In the genomic region with DNA sequence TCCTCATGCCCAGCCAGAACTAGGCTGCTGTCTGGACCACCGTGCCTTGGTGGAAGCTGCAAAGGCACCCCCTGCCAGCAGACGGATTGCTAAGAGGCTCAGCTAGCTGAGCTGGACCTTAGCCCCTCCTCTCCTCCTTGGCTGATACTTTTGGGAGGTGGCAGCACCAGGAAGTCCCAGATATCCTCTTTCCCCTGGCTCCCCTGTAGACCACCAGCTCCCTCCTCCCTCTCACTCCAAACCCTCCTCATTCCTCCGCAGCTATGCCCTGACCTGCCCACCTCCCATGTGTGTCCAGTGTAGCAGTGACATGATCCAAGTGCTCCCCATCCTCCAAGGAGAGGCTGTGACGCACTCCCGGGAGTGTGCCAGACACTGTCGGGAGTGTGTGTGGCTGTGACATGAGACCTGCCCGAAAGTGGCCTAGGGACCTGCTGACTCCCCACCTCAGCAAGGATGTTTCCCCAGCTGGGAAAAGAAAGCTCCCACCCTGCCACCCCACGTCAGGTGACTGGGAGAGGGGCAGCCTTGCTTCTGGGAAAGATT, we compare ENCODE assay signal across 14 cellular contexts. TPM values are rescaled to one million over a fixed set of nuclear protein-coding genes. Genes with fewer than 3 reads are reported as not detected.
DNase-seq lines count a peak whose midpoint lies in the region.
"Had no signal": no experiment of that assay in that cellular context is flagged by ENCODE, and none has a peak within 500 bp of the region (broad histone marks: within the 10 kb centered on the region; RNA-seq: fewer than 3 reads in every experiment).

No MANE protein-coding gene starts in this region.

- peak overlapping the region; percentile 65 for H3K27ac ChIP-seq in angular gyrus (ENCODE audit: low read depth, low read length)
- H3K27ac ChIP-seq in substantia nigra (ENCODE audit: low read depth, low read length, poor library complexity, severe bottlenecking) = peak overlapping the region; percentile 74
- H3K27ac ChIP-seq: 22Rv1 had no signal

- no peaks in the 10 kb centered on the region for H3K36me3 Mint-ChIP-seq in T-helper 1 cell treated with Interleukin-12 subunit alpha and Interleukin-12 subunit beta and Interleukin-4 antibody, amounts not matched to agents 30 μg/mL and 1 μg/mL, for 36 hours (ENCODE audit: low read depth)
- H3K36me3 Mint-ChIP-seq in immature natural killer cell = no peaks in the 10 kb centered on the region
- H3K36me3 Mint-ChIP-seq: CD4-positive, CD25-positive, alpha-beta regulatory T cell; naive B cell; WTC11 had no signal

- H3K9me3 Mint-ChIP-seq in T-helper 1 cell treated with Interleukin-12 subunit alpha and Interleukin-12 subunit beta and Interleukin-4 antibody, amounts not matched to agents 30 μg/mL and 1 μg/mL, for 36 hours = no peaks in the 10 kb centered on the region
- peaks cover 0 to 2% (median 0%) of the 10 kb centered on the region in 6 donors for H3K9me3 Mint-ChIP-seq in immature natural killer cell
- H3K9me3 Mint-ChIP-seq: CD4-positive, CD25-positive, alpha-beta regulatory T cell; naive B cell; WTC11 had no signal

- peaks cover 29% of the 10 kb centered on the region for H3K4me1 Mint-ChIP-seq in T-helper 1 cell treated with Interleukin-12 subunit alpha and Interleukin-12 subunit beta and Interleukin-4 antibody, amounts not matched to agents 30 μg/mL and 1 μg/mL, for 36 hours (ENCODE audit: low read depth)
- H3K4me1 Mint-ChIP-seq in immature natural killer cell = peaks cover 67 to 69% of the 10 kb centered on the region in 2 donors
- H3K4me1 Mint-ChIP-seq: WTC11 had no signal

- H3K4me3 Mint-ChIP-seq in T-helper 1 cell treated with Interleukin-12 subunit alpha and Interleukin-12 subunit beta and Interleukin-4 antibody, amounts not matched to agents 30 μg/mL and 1 μg/mL, for 36 hours = no peak overlapping the region
- H3K4me3 Mint-ChIP-seq in immature natural killer cell = peak overlapping the region in 1 of 5 donors; percentile 24
- H3K4me3 Mint-ChIP-seq: CD4-positive, CD25-positive, alpha-beta regulatory T cell; WTC11 had no signal

- H3K27me3 Mint-ChIP-seq in T-helper 1 cell treated with Interleukin-12 subunit alpha and Interleukin-12 subunit beta and Interleukin-4 antibody, amounts not matched to agents 30 μg/mL and 1 μg/mL, for 36 hours (ENCODE audit: low read depth) = no peaks in the 10 kb centered on the region
- peaks cover 2 to 13% (median 11%) of the 10 kb centered on the region in 3 donors for H3K27me3 Mint-ChIP-seq in immature natural killer cell (ENCODE audit: low read depth in 3 of 3)
- H3K27me3 Mint-ChIP-seq: CD4-positive, CD25-positive, alpha-beta regulatory T cell; naive B cell had no signal

- no peak for DNase-seq in T-helper 1 cell
- DNase-seq in immature natural killer cell = no peak
- DNase-seq in substantia nigra (lab: John Stamatoyannopoulos, UW) = peak in 11 of 49 donors; percentile 14 to 56 (median 31)
- no peak for DNase-seq in SKM-1 (lab: John Stamatoyannopoulos, UW; ENCODE audit: unreplicated experiment)
- DNase-seq in NCI-H82 treated with DMSO at 0.1 percent for 48 hours (lab: John Stamatoyannopoulos, UW; ENCODE audit: unreplicated experiment) = no peak
- DNase-seq in COLO829 (ENCODE audit: low spot score) = no peak
- DNase-seq: CD4-positive, CD25-positive, alpha-beta regulatory T cell; effector memory CD4-positive, alpha-beta T cell; naive B cell; NCI-H1694 had no signal

- H3K27ac Mint-ChIP-seq in T-helper 1 cell treated with Interleukin-12 subunit alpha and Interleukin-12 subunit beta and Interleukin-4 antibody, amounts not matched to agents 30 μg/mL and 1 μg/mL, for 36 hours = peak overlapping the region; percentile 11
- peak overlapping the region in 4 of 6 donors; percentile 11 to 89 (median 60) for H3K27ac Mint-ChIP-seq in immature natural killer cell
- H3K27ac Mint-ChIP-seq: WTC11 had no signal

RNA-seq across cellular contexts. Expression of a gene that starts 21.1 kb away (rescaled TPM):
- polyA plus RNA-seq in immature natural killer cell = under 1 TPM in 2 of 3 donors, not detected in 1; 0.31 to 0.44 TPM

RNA-seq across cellular contexts. Expression of a gene that starts 29.9 kb away (rescaled TPM):
- 10 to 100 TPM; 14.4 to 16.6 (median 16.3) TPM for polyA plus RNA-seq in immature natural killer cell

RNA-seq across cellular contexts. Expression of a gene that starts 35.4 kb away (rescaled TPM):
- polyA plus RNA-seq in immature natural killer cell = 100 to 1,000 TPM; 131 to 327 (median 245) TPM

RNA-seq across cellular contexts. Expression of a gene that starts 49.2 kb away (rescaled TPM):
- 10 to 100 TPM; 39.5 to 70.1 (median 43.6) TPM for polyA plus RNA-seq in immature natural killer cell
